Comparison of ENCODE assay signal across 2 cellular contexts in the genomic region with DNA sequence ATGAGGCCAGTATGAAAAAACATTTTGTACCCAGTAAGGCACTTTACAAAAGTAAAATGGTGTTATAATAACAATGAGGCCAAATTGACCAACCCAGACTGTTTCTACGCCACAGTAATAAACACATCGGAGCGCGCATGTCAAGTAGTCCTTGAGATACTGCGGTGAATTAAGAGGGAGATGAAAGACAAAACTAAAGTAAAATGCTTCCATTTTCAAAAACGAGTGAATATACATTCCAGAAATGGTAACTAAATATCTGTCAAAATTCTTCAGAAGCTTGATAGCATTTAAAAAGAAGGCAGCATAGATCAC.
TF ChIP-seq lines count a peak whose summit lies in the region.

No MANE protein-coding gene starts in this region.

TF ChIP-seq in HEK293, 187 proteins besides CTCF, POLR2A, EP300 and RAD21 (continued from another document):
- TF ChIP-seq, protein P1, sequence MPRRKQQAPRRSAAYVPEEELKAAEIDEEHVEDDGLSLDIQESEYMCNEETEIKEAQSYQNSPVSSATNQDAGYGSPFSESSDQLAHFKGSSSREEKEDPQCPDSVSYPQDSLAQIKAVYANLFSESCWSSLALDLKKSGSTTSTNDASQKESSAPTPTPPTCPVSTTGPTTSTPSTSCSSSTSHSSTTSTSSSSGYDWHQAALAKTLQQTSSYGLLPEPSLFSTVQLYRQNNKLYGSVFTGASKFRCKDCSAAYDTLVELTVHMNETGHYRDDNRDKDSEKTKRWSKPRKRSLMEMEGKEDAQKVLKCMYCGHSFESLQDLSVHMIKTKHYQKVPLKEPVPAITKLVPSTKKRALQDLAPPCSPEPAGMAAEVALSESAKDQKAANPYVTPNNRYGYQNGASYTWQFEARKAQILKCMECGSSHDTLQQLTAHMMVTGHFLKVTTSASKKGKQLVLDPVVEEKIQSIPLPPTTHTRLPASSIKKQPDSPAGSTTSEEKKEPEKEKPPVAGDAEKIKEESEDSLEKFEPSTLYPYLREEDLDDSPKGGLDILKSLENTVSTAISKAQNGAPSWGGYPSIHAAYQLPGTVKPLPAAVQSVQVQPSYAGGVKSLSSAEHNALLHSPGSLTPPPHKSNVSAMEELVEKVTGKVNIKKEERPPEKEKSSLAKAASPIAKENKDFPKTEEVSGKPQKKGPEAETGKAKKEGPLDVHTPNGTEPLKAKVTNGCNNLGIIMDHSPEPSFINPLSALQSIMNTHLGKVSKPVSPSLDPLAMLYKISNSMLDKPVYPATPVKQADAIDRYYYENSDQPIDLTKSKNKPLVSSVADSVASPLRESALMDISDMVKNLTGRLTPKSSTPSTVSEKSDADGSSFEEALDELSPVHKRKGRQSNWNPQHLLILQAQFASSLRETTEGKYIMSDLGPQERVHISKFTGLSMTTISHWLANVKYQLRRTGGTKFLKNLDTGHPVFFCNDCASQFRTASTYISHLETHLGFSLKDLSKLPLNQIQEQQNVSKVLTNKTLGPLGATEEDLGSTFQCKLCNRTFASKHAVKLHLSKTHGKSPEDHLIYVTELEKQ (tag by site-specific recombination; IDR thresholded peaks at IDR 0.05; ENCODE audit: borderline replicate concordance): no peak
- TF ChIP-seq ZFP41 (tag by site-specific recombination; IDR thresholded peaks at IDR 0.05; ENCODE audit: borderline replicate concordance): no peak
- TF ChIP-seq, protein P2, sequence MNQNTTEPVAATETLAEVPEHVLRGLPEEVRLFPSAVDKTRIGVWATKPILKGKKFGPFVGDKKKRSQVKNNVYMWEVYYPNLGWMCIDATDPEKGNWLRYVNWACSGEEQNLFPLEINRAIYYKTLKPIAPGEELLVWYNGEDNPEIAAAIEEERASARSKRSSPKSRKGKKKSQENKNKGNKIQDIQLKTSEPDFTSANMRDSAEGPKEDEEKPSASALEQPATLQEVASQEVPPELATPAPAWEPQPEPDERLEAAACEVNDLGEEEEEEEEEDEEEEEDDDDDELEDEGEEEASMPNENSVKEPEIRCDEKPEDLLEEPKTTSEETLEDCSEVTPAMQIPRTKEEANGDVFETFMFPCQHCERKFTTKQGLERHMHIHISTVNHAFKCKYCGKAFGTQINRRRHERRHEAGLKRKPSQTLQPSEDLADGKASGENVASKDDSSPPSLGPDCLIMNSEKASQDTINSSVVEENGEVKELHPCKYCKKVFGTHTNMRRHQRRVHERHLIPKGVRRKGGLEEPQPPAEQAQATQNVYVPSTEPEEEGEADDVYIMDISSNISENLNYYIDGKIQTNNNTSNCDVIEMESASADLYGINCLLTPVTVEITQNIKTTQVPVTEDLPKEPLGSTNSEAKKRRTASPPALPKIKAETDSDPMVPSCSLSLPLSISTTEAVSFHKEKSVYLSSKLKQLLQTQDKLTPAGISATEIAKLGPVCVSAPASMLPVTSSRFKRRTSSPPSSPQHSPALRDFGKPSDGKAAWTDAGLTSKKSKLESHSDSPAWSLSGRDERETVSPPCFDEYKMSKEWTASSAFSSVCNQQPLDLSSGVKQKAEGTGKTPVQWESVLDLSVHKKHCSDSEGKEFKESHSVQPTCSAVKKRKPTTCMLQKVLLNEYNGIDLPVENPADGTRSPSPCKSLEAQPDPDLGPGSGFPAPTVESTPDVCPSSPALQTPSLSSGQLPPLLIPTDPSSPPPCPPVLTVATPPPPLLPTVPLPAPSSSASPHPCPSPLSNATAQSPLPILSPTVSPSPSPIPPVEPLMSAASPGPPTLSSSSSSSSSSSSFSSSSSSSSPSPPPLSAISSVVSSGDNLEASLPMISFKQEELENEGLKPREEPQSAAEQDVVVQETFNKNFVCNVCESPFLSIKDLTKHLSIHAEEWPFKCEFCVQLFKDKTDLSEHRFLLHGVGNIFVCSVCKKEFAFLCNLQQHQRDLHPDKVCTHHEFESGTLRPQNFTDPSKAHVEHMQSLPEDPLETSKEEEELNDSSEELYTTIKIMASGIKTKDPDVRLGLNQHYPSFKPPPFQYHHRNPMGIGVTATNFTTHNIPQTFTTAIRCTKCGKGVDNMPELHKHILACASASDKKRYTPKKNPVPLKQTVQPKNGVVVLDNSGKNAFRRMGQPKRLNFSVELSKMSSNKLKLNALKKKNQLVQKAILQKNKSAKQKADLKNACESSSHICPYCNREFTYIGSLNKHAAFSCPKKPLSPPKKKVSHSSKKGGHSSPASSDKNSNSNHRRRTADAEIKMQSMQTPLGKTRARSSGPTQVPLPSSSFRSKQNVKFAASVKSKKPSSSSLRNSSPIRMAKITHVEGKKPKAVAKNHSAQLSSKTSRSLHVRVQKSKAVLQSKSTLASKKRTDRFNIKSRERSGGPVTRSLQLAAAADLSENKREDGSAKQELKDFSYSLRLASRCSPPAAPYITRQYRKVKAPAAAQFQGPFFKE (tag by site-specific recombination; IDR thresholded peaks at IDR 0.05; ENCODE audit: borderline replicate concordance): no peak
- TF ChIP-seq, protein P3, sequence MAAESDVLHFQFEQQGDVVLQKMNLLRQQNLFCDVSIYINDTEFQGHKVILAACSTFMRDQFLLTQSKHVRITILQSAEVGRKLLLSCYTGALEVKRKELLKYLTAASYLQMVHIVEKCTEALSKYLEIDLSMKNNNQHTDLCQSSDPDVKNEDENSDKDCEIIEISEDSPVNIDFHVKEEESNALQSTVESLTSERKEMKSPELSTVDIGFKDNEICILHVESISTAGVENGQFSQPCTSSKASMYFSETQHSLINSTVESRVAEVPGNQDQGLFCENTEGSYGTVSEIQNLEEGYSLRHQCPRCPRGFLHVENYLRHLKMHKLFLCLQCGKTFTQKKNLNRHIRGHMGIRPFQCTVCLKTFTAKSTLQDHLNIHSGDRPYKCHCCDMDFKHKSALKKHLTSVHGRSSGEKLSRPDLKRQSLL (tag by site-specific recombination; IDR thresholded peaks at IDR 0.05): no peak
- no peak for TF ChIP-seq HOXD13 (CRISPR knock-in tag; IDR thresholded peaks at IDR 0.05; ENCODE audit: borderline replicate concordance)
- TF ChIP-seq GLI2 (tag by site-specific recombination; IDR thresholded peaks at IDR 0.05; ENCODE audit: borderline replicate concordance, low read depth): no peak
- no peak for TF ChIP-seq ZNF571 (tag by site-specific recombination; IDR thresholded peaks at IDR 0.05)
- TF ChIP-seq ZNF426 (tag by site-specific recombination; IDR thresholded peaks at IDR 0.05): no peak
- no peak for TF ChIP-seq SCRT1 (tag by site-specific recombination; IDR thresholded peaks at IDR 0.05; ENCODE audit: borderline replicate concordance)
- TF ChIP-seq ZNF37A (tag by site-specific recombination; IDR thresholded peaks at IDR 0.05): no peak
- TF ChIP-seq ZNF2 (tag by site-specific recombination; IDR thresholded peaks at IDR 0.05): no peak

TF ChIP-seq in liver, 16 proteins besides CTCF, POLR2A, EP300 and RAD21 (continued from another document):
- TF ChIP-seq, protein P4, sequence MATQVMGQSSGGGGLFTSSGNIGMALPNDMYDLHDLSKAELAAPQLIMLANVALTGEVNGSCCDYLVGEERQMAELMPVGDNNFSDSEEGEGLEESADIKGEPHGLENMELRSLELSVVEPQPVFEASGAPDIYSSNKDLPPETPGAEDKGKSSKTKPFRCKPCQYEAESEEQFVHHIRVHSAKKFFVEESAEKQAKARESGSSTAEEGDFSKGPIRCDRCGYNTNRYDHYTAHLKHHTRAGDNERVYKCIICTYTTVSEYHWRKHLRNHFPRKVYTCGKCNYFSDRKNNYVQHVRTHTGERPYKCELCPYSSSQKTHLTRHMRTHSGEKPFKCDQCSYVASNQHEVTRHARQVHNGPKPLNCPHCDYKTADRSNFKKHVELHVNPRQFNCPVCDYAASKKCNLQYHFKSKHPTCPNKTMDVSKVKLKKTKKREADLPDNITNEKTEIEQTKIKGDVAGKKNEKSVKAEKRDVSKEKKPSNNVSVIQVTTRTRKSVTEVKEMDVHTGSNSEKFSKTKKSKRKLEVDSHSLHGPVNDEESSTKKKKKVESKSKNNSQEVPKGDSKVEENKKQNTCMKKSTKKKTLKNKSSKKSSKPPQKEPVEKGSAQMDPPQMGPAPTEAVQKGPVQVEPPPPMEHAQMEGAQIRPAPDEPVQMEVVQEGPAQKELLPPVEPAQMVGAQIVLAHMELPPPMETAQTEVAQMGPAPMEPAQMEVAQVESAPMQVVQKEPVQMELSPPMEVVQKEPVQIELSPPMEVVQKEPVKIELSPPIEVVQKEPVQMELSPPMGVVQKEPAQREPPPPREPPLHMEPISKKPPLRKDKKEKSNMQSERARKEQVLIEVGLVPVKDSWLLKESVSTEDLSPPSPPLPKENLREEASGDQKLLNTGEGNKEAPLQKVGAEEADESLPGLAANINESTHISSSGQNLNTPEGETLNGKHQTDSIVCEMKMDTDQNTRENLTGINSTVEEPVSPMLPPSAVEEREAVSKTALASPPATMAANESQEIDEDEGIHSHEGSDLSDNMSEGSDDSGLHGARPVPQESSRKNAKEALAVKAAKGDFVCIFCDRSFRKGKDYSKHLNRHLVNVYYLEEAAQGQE (IDR thresholded peaks at IDR 0.05): no peak
- no peak for TF ChIP-seq HNF4A (conservative IDR thresholded peaks at IDR 0.05)
TF ChIP-seq in liver: peak in this region for 0.
